In the genomic region with DNA sequence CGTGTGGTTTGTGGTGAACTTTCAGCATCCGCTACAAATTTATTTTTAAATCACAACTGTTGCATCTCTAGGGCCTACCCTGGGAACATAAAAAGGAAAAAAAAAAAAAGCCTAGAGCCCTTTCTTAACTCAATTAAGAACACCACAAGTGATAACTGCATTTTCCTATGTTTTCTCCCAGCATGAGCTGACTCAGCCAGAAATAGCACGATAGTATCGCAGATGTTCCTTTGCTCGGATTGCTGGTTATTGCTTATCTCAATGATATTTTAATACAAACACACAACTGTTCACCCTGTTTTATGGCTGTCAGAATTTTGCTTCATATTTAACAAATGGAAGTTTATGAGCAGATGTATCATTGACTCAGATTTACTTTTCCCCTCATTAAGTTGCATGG, we compare ENCODE assay signal across 27 cellular contexts.
"Had no signal": no experiment of that assay in that cellular context is flagged by ENCODE, and none has a peak within 500 bp of the region (broad histone marks: within the 10 kb centered on the region; RNA-seq: fewer than 3 reads in every experiment).

No MANE protein-coding gene starts in this region.

- DNase-seq: activated CD4-positive, alpha-beta memory T cell treated with anti-CD3 and anti-CD28 coated beads, Interleukin-2, amount 10 ng/mL, durations not matched to agents 7 days and 5 days; activated CD4-positive, alpha-beta T cell treated with anti-CD3 and anti-CD28 coated beads, Interleukin-2, amount 50 U/mL, for 1 hour; activated CD4-positive, CD25-positive, alpha-beta regulatory T cell; activated CD8-positive, alpha-beta memory T cell treated with anti-CD3 and anti-CD28 coated beads, Interleukin-2, amount 50 U/mL, for 48 hours; activated naive CD4-positive, alpha-beta T cell; activated T-cell treated with anti-CD3 and anti-CD28 coated beads, Interleukin-2, amount 50 U/mL, for 1 hour; adrenal gland; anterior cingulate cortex; cerebellar nuclear complex; Karpas-422; MM.1S; NCI-H1105; NCI-H1436; NCI-H1694 treated with DMSO at 0.1 percent for 48 hours; NCI-H2029 treated with DMSO at 0.1 percent for 48 hours; NCI-H345; NCI-H510A; NCI-H526 treated with DMSO at 0.1 percent for 48 hours; NCI-H82; PC-3; SHP77 treated with DMSO at 0.1 percent for 48 hours; T-cell; T-helper 2 cell; T1000 had no signal

- H3K36me3 Mint-ChIP-seq: activated naive CD4-positive, alpha-beta T cell treated with anti-CD3 and anti-CD28 coated beads, Interleukin-2, amount 50 U/mL, for 24 hours had no signal

- H3K27ac ChIP-seq: adrenal gland had no signal

- H3K9me3 ChIP-seq: adrenal gland had no signal

- FAIRE-seq: RCC 7860, TTC549 had no signal

- H3K36me3 ChIP-seq: adrenal gland had no signal

- ATAC-seq: PC-3, T-cell had no signal

- H3K4me3 ChIP-seq: adrenal gland had no signal

- H3K27ac Mint-ChIP-seq: activated CD4-positive, alpha-beta memory T cell treated with anti-CD3 and anti-CD28 coated beads, Interleukin-2, amount 10 ng/mL, durations not matched to agents 7 days and 5 days; activated naive CD4-positive, alpha-beta T cell treated with anti-CD3 and anti-CD28 coated beads, Interleukin-2, amount 50 U/mL, for 24 hours; T-cell had no signal

- H3K4me1 ChIP-seq: adrenal gland had no signal

- H3K27me3 Mint-ChIP-seq: activated CD4-positive, alpha-beta memory T cell treated with anti-CD3 and anti-CD28 coated beads, Interleukin-2, amount 10 ng/mL, durations not matched to agents 7 days and 5 days; activated naive CD4-positive, alpha-beta T cell treated with anti-CD3 and anti-CD28 coated beads, Interleukin-2, amount 50 U/mL, for 24 hours had no signal

- H3K9me3 Mint-ChIP-seq: activated CD4-positive, alpha-beta memory T cell treated with anti-CD3 and anti-CD28 coated beads, Interleukin-2, amount 10 ng/mL, durations not matched to agents 7 days and 5 days; activated naive CD4-positive, alpha-beta T cell treated with anti-CD3 and anti-CD28 coated beads, Interleukin-2, amount 50 U/mL, for 24 hours; T-cell had no signal

- H3K4me3 Mint-ChIP-seq: activated CD4-positive, alpha-beta memory T cell treated with anti-CD3 and anti-CD28 coated beads, Interleukin-2, amount 10 ng/mL, durations not matched to agents 7 days and 5 days; activated naive CD4-positive, alpha-beta T cell treated with anti-CD3 and anti-CD28 coated beads, Interleukin-2, amount 50 U/mL, for 24 hours; T-cell had no signal
